In genomic region chr6:36701401-36701991, GRCh38 we compare ENCODE assay signal across 1 cellular context.
TF ChIP-seq lines count a peak whose summit lies in the region.

No MANE protein-coding gene starts in this region.

TF ChIP-seq in K562, 482 proteins besides CTCF, POLR2A, EP300 and RAD21 (continues in another document):
- no peak for TF ChIP-seq RBM14 (IDR thresholded peaks at IDR 0.05; ENCODE audit: borderline replicate concordance, insufficient read depth, low read depth, low read length)
- TF ChIP-seq MCM2 (IDR thresholded peaks at IDR 0.05; ENCODE audit: low read depth): no peak
- TF ChIP-seq CBX2 (IDR thresholded peaks at IDR 0.05; ENCODE audit: insufficient read depth, low read length, poor library complexity, severe bottlenecking): no peak
- TF ChIP-seq KDM1A (IDR thresholded peaks at IDR 0.05): peak; percentile 10 to 29; a peak in 1 of 4 replicates
- no peak for TF ChIP-seq GMEB1 (CRISPR knock-in tag; IDR thresholded peaks at IDR 0.05)
- no peak for TF ChIP-seq PHF20 (IDR thresholded peaks at IDR 0.05; ENCODE audit: partially characterized antibody)
- no peak for TF ChIP-seq TSHZ1 (CRISPR knock-in tag; IDR thresholded peaks at IDR 0.05)
- no peak for TF ChIP-seq ZNF75A (CRISPR knock-in tag; IDR thresholded peaks at IDR 0.05)
- TF ChIP-seq ZBTB34 (CRISPR knock-in tag; IDR thresholded peaks at IDR 0.05): no peak
- TF ChIP-seq TARDBP (IDR thresholded peaks at IDR 0.05): no peak
- TF ChIP-seq ZBTB1 (CRISPR knock-in tag; IDR thresholded peaks at IDR 0.05; ENCODE audit: borderline replicate concordance, low read depth): no peak
- TF ChIP-seq RFX5 (IDR thresholded peaks at IDR 0.05; ENCODE audit: low read depth, low read length): no peak
- TF ChIP-seq BHLHE40 (IDR thresholded peaks at IDR 0.05; ENCODE audit: low read length): no peak
- no peak for TF ChIP-seq KAT2B (IDR thresholded peaks at IDR 0.05; ENCODE audit: low read depth, low read length)
- TF ChIP-seq RFX7 (CRISPR knock-in tag; IDR thresholded peaks at IDR 0.05): no peak
- TF ChIP-seq SAFB (IDR thresholded peaks at IDR 0.05; ENCODE audit: borderline replicate concordance, low read depth, low read length): no peak
- no peak for TF ChIP-seq RAD51 (IDR thresholded peaks at IDR 0.05; ENCODE audit: borderline replicate concordance, low read depth)
- TF ChIP-seq ZFP36 (IDR thresholded peaks at IDR 0.05; ENCODE audit: low read depth, low read length, partially characterized antibody): peak; percentile 91
- TF ChIP-seq SMARCB1 (IDR thresholded peaks at IDR 0.05; ENCODE audit: insufficient read length, low read depth): no peak
- no peak for TF ChIP-seq AFF4 (CRISPR knock-in tag; IDR thresholded peaks at IDR 0.05)
- TF ChIP-seq BACH1 (tag; IDR thresholded peaks at IDR 0.05): no peak
- TF ChIP-seq BCOR (IDR thresholded peaks at IDR 0.05): peak; percentile 91; the same call in 1 of the 2 replicates
- TF ChIP-seq ZNF407 (IDR thresholded peaks at IDR 0.05; ENCODE audit: low read depth): no peak
- no peak for TF ChIP-seq ZFPM2 (CRISPR knock-in tag; IDR thresholded peaks at IDR 0.05)
- TF ChIP-seq ZNF444 (CRISPR knock-in tag; IDR thresholded peaks at IDR 0.05): no peak
- no peak for TF ChIP-seq ZNF316 (IDR thresholded peaks at IDR 0.05)
- no peak for TF ChIP-seq ZNF217 (CRISPR knock-in tag; IDR thresholded peaks at IDR 0.05)
- TF ChIP-seq NCOA4 (IDR thresholded peaks at IDR 0.05; ENCODE audit: partially characterized antibody): no peak
- no peak for TF ChIP-seq MBD1 (CRISPR knock-in tag; IDR thresholded peaks at IDR 0.05)
- no peak for TF ChIP-seq USF2 (CRISPR knock-in tag; IDR thresholded peaks at IDR 0.05)
- TF ChIP-seq ETV5 (CRISPR knock-in tag; IDR thresholded peaks at IDR 0.05; ENCODE audit: low read depth): no peak
- no peak for TF ChIP-seq MCM7 (IDR thresholded peaks at IDR 0.05)
- no peak for TF ChIP-seq ZNF589 (CRISPR knock-in tag; IDR thresholded peaks at IDR 0.05; ENCODE audit: low read depth)
- no peak for TF ChIP-seq DACH1 (IDR thresholded peaks at IDR 0.05; ENCODE audit: partially characterized antibody)
- TF ChIP-seq HDAC8 (tag; IDR thresholded peaks at IDR 0.05): no peak
- no peak for TF ChIP-seq NONO (IDR thresholded peaks at IDR 0.05; ENCODE audit: low read depth in 2 of 2, low read length in 1 of 2)
- TF ChIP-seq PCBP2 (IDR thresholded peaks at IDR 0.05; ENCODE audit: low read depth, low read length, poor library complexity, severe bottlenecking): no peak
- no peak for TF ChIP-seq ZNF644 (tag; IDR thresholded peaks at IDR 0.05; ENCODE audit: low read depth)
- no peak for TF ChIP-seq NCOA1 (IDR thresholded peaks at IDR 0.05; ENCODE audit: low read depth)
- TF ChIP-seq ZNF263 (CRISPR knock-in tag; IDR thresholded peaks at IDR 0.05; ENCODE audit: borderline replicate concordance): no peak
- TF ChIP-seq POLR2B (IDR thresholded peaks at IDR 0.05; ENCODE audit: low read depth, partially characterized antibody): no peak
- TF ChIP-seq GATAD2A (IDR thresholded peaks at IDR 0.05): no peak
- TF ChIP-seq STAG1 (CRISPR knock-in tag; IDR thresholded peaks at IDR 0.05; ENCODE audit: borderline replicate concordance): peak; percentile 58; the same call in 1 of the 2 replicates
- no peak for TF ChIP-seq FOXA1 (IDR thresholded peaks at IDR 0.05; ENCODE audit: borderline replicate concordance)
